ENCODE assay signal across 10 cellular contexts in the genomic region with DNA sequence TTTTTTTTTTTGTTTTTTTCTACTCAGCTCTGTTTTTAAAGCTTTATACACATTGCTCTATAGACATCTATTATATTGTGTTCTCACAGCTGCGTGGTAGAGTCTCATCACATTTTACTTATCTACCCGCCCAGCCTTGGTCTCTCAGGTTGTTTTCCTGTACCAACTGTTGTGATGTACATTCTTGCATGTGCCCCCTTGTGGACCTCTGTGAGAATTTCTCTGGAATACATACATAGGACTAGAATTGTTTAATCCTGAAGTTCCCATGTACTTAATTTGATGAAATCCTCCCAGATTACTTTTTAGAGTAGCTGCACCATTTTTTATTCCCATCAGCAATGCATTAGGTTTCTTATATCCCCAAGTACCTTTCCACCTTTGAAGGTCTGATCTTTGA.
DNase-seq lines count a peak whose midpoint lies in the region; ATAC-seq and TF ChIP-seq lines count a peak whose summit lies in the region.
"Had no signal": no experiment of that assay in that cellular context is flagged by ENCODE, and none has a peak within 500 bp of the region (broad histone marks: within the 10 kb centered on the region; RNA-seq: fewer than 3 reads in every experiment).

No MANE protein-coding gene starts in this region.

- TF ChIP-seq CTCF in RWPE2 (IDR thresholded peaks at IDR 0.05; ENCODE audit: poor library complexity, severe bottlenecking) = peak; percentile 76

- ATAC-seq in HG03159 (IDR thresholded peaks at IDR 0.05; ENCODE audit: unreplicated experiment) (peak; percentile 67), RWPE2 (ENCODE audit: low read depth) (peak; percentile 38; the same call in 1 of the 3 replicates), HG02678 (IDR thresholded peaks at IDR 0.05; ENCODE audit: unreplicated experiment) (no peak)

- H3K27ac ChIP-seq in RWPE2 (ENCODE audit: poor library complexity, severe bottlenecking) = no peak overlapping the region
- H3K27ac ChIP-seq: SJSA1 had no signal

- DNase-seq in EH (ENCODE audit: low read depth) (peak; percentile 52), RWPE2 (ENCODE audit: low spot score) (no peak), iPS-NIHi11 (ENCODE audit: low spot score) (peak; percentile 33), NK-92 (lab: John Stamatoyannopoulos, UW; ENCODE audit: unreplicated experiment) (no peak), NCI-H2107 treated with DMSO at 0.1 percent for 48 hours (lab: John Stamatoyannopoulos, UW; ENCODE audit: unreplicated experiment) (no peak), amniotic stem cell (lab: John Stamatoyannopoulos, UW) (no peak)
- DNase-seq: naive B cell had no signal

- no peak overlapping the region for H3K4me3 ChIP-seq in RWPE2 (ENCODE audit: severe bottlenecking)
- H3K4me3 ChIP-seq: SJSA1 had no signal

- no peaks in the 10 kb centered on the region for H3K36me3 ChIP-seq in RWPE2 (ENCODE audit: low read depth)
- H3K36me3 ChIP-seq: SJSA1 had no signal

- no peaks in the 10 kb centered on the region for H3K4me1 ChIP-seq in RWPE2 (ENCODE audit: insufficient read depth, poor library complexity, severe bottlenecking)
- H3K4me1 ChIP-seq: SJSA1 had no signal

- no peaks in the 10 kb centered on the region for H3K27me3 ChIP-seq in RWPE2 (ENCODE audit: insufficient read depth, poor library complexity, severe bottlenecking)
- H3K27me3 ChIP-seq: SJSA1 had no signal

- no peaks in the 10 kb centered on the region for H3K9me3 ChIP-seq in RWPE2 (ENCODE audit: severe bottlenecking)
- H3K9me3 ChIP-seq: SJSA1 had no signal

Comparison
In these comparisons a context has a peak if more than half of its experiments do, and no peak if none do; other contexts are left out.
1. DNase-seq: peak in EH (single experiment) and iPS-NIHi11 (single experiment); none in RWPE2 (single experiment), NK-92 (single experiment), NCI-H2107 treated with DMSO at 0.1 percent for 48 hours (single experiment) and amniotic stem cell (single experiment).